ENCODE assay signal across 7 cellular contexts in the genomic region with DNA sequence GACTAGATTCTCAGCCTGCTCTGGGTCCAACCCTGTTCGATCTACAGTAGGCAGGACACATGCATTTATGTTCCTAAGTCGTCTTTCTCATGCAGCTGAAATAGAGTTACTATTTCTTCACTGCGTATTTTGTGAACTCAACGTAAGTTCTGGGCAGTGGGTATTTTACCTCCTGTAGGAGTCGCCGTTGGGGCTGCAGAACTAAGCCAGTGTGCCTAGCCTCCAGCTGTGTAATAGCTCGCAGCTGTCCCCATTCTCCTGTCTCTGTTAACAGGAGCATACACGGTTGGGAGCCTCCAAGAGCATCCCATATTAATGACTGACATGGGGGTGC. TPM values are rescaled to one million over a fixed set of nuclear protein-coding genes. Genes with fewer than 3 reads are reported as not detected.
A peak's percentile ranks its signal among the peaks of the same experiment; 100 is the strongest.
DNase-seq lines count a peak whose midpoint lies in the region; ATAC-seq and TF ChIP-seq lines count a peak whose summit lies in the region.

No MANE protein-coding gene starts in this region.

- CTCF ChIA-PET in HEK293T (lab: Yijun Ruan, JAX): interaction anchor here (0.6 to 1.3 kb wide), 4 partner anchors 35 to 103 kb away, joined by 3 to 4 read pairs (median 4); no protein-coding TSS in a partner anchor

- peak overlapping the region in 14 of 21 experiments; percentile 49 to 91 (median 80) for H3K27ac ChIP-seq in skin epidermis

- peak overlapping the region in 1 of 2 donors; percentile 42 for H3K4me3 ChIP-seq in foreskin fibroblast (ENCODE audit: low read depth in 1 of 2, low read length in 2 of 2)
- no peak overlapping the region for H3K4me3 ChIP-seq in skin epidermis

- peak; percentile 25 for DNase-seq in HEK293T (ENCODE audit: extremely low spot score)
- DNase-seq in foreskin fibroblast: no peak
- no peak for DNase-seq in SK-N-DZ (ENCODE audit: low spot score)
- no peak for DNase-seq in OCI-M1 (lab: John Stamatoyannopoulos, UW)
- DNase-seq in NCI-H146 (lab: John Stamatoyannopoulos, UW): no peak

- TF ChIP-seq CTCF in foreskin fibroblast (IDR thresholded peaks at IDR 0.05; ENCODE audit: low read depth, low read length): peak; percentile 10

- POLR2A ChIA-PET in HEK293T (lab: Yijun Ruan, JAX): no interaction called here

- peak; percentile 36 for ATAC-seq in SK-N-SH treated with all-trans-retinoic acid at 6 μM for 48 hours

TF ChIP-seq in HEK293T, 16 proteins besides CTCF, POLR2A, EP300 and RAD21:
- no peak for TF ChIP-seq BHLHE40 (IDR thresholded peaks at IDR 0.05; ENCODE audit: borderline replicate concordance)
TF ChIP-seq in HEK293T: peak in this region for 0.

TF ChIP-seq in SK-N-SH treated with all-trans-retinoic acid at 6 μM for 48 hours, 23 proteins besides CTCF, POLR2A, EP300 and RAD21:
- TF ChIP-seq TCF4 (CRISPR knock-in tag; IDR thresholded peaks at IDR 0.05; ENCODE audit: borderline replicate concordance) (no peak), ZC3H10 (CRISPR knock-in tag; IDR thresholded peaks at IDR 0.05) (no peak), TOX (CRISPR knock-in tag; IDR thresholded peaks at IDR 0.05; ENCODE audit: borderline replicate concordance) (no peak), BACH2 (CRISPR knock-in tag; IDR thresholded peaks at IDR 0.05; ENCODE audit: borderline replicate concordance) (no peak), ESRRG (CRISPR knock-in tag; IDR thresholded peaks at IDR 0.05) (no peak), ZFP30 (CRISPR knock-in tag; IDR thresholded peaks at IDR 0.05) (no peak), ZNF565 (CRISPR knock-in tag; conservative IDR thresholded peaks at IDR 0.05; ENCODE audit: low read depth) (no peak), CSDC2 (CRISPR knock-in tag; IDR thresholded peaks at IDR 0.05) (no peak), OSR1 (CRISPR knock-in tag; IDR thresholded peaks at IDR 0.05) (no peak), CSRNP3 (CRISPR knock-in tag; IDR thresholded peaks at IDR 0.05) (no peak), ZNF8 (CRISPR knock-in tag; IDR thresholded peaks at IDR 0.05) (no peak), GLIS3 (CRISPR knock-in tag; IDR thresholded peaks at IDR 0.05) (no peak), ZFP3 (CRISPR knock-in tag; IDR thresholded peaks at IDR 0.05) (no peak), ARNTL (CRISPR knock-in tag; IDR thresholded peaks at IDR 0.05; ENCODE audit: borderline replicate concordance, low read depth) (no peak), PPARA (CRISPR knock-in tag; IDR thresholded peaks at IDR 0.05; ENCODE audit: borderline replicate concordance) (no peak)
- TF ChIP-seq, protein P1, sequence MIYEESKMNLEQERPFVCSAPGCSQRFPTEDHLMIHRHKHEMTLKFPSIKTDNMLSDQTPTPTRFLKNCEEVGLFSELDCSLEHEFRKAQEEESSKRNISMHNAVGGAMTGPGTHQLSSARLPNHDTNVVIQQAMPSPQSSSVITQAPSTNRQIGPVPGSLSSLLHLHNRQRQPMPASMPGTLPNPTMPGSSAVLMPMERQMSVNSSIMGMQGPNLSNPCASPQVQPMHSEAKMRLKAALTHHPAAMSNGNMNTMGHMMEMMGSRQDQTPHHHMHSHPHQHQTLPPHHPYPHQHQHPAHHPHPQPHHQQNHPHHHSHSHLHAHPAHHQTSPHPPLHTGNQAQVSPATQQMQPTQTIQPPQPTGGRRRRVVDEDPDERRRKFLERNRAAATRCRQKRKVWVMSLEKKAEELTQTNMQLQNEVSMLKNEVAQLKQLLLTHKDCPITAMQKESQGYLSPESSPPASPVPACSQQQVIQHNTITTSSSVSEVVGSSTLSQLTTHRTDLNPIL (CRISPR knock-in tag; IDR thresholded peaks at IDR 0.05; ENCODE audit: low read depth): no peak

RNA-seq across cellular contexts. Expression of gene HRH1, which starts 58.4 kb away (rescaled TPM):
- polyA plus RNA-seq in SK-N-DZ (2014; cell fraction: cytosol; rRNA removed): 0.03 TPM in 1 of 2 replicates, not detected in the other
- polyA plus RNA-seq in SK-N-DZ (2014; cell fraction: nucleus; rRNA removed): not detected in 2 replicates
